13 cellular contexts compared by ENCODE assay signal in genomic region chrX:132270021-132270420, GRCh38.
"Had no signal": no experiment of that assay in that cellular context is flagged by ENCODE, and none has a peak within 500 bp of the region (broad histone marks: within the 10 kb centered on the region; RNA-seq: fewer than 3 reads in every experiment).

No MANE protein-coding gene starts in this region.

- H3K27me3 ChIP-seq: SJSA1, tibial nerve had no signal

- FAIRE-seq: keratinocyte had no signal

- H3K27ac Mint-ChIP-seq: activated CD4-positive, alpha-beta memory T cell treated with anti-CD3 and anti-CD28 coated beads, Interleukin-2, amount 10 ng/mL, durations not matched to agents 7 days and 5 days; dendritic cell treated with granulocyte-macrophage colony-stimulating factor and Interleukin-4, amounts not matched to agents 40 ng/mL and 50 ng/mL, for 4 days; effector memory CD8-positive, alpha-beta T cell; nephron progenitor cell had no signal

- DNase-seq: activated CD4-positive, alpha-beta memory T cell treated with anti-CD3 and anti-CD28 coated beads, Interleukin-2, amount 10 ng/mL, durations not matched to agents 7 days and 5 days; activated CD8-positive, alpha-beta memory T cell treated with anti-CD3 and anti-CD28 coated beads, Interleukin-2, amount 50 U/mL, for 48 hours; cerebellar nuclear complex; effector memory CD8-positive, alpha-beta T cell; erythroblast; nephron progenitor cell; stimulated activated CD4-positive, alpha-beta T cell treated with anti-CD3 and anti-CD28 coated beads, Interleukin-15, amount 100 ng/mL, for 24 hours; T-helper 9 cell had no signal

- ATAC-seq: effector memory CD8-positive, alpha-beta T cell had no signal

- H3K27me3 Mint-ChIP-seq: activated CD4-positive, alpha-beta memory T cell treated with anti-CD3 and anti-CD28 coated beads, Interleukin-2, amount 10 ng/mL, durations not matched to agents 7 days and 5 days; dendritic cell treated with granulocyte-macrophage colony-stimulating factor and Interleukin-4, amounts not matched to agents 40 ng/mL and 50 ng/mL, for 4 days; effector memory CD8-positive, alpha-beta T cell had no signal

- H3K4me3 ChIP-seq: heart right ventricle, SJSA1, tibial nerve had no signal

- H3K4me1 ChIP-seq: SJSA1 had no signal

- H3K4me1 Mint-ChIP-seq: nephron progenitor cell had no signal

- H3K36me3 ChIP-seq: heart right ventricle, SJSA1, tibial nerve had no signal

- H3K27ac ChIP-seq: SJSA1 had no signal

- H3K9me3 Mint-ChIP-seq: activated CD4-positive, alpha-beta memory T cell treated with anti-CD3 and anti-CD28 coated beads, Interleukin-2, amount 10 ng/mL, durations not matched to agents 7 days and 5 days; dendritic cell treated with granulocyte-macrophage colony-stimulating factor and Interleukin-4, amounts not matched to agents 40 ng/mL and 50 ng/mL, for 4 days; effector memory CD8-positive, alpha-beta T cell had no signal

- H3K9me3 ChIP-seq: heart right ventricle, SJSA1, tibial nerve had no signal

- H3K4me3 Mint-ChIP-seq: activated CD4-positive, alpha-beta memory T cell treated with anti-CD3 and anti-CD28 coated beads, Interleukin-2, amount 10 ng/mL, durations not matched to agents 7 days and 5 days; dendritic cell treated with granulocyte-macrophage colony-stimulating factor and Interleukin-4, amounts not matched to agents 40 ng/mL and 50 ng/mL, for 4 days; effector memory CD8-positive, alpha-beta T cell; nephron progenitor cell had no signal
